In the genomic region with DNA sequence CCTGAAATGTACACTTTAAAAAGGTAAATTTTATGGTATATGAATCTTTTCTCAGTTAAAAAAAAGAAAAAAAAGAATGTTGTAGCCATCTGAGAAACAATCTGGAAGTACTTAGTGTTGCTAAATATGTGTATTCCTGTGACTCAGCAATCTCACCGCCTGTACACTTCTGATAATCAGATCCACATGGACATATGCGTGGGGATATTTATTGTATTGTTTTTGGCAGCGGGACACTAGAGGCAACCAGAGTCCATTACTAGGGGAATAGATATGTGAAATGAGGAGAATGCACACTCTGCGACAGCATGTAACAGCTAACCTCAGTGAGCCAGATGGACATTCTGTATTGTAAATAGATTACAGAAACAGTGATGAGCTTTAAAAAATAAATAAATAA, we compare ENCODE assay signal across 17 cellular contexts.
DNase-seq lines count a peak whose midpoint lies in the region; TF ChIP-seq lines count a peak whose summit lies in the region.
"Had no signal": no experiment of that assay in that cellular context is flagged by ENCODE, and none has a peak within 500 bp of the region (broad histone marks: within the 10 kb centered on the region; RNA-seq: fewer than 3 reads in every experiment).

No MANE protein-coding gene starts in this region.

- no peak overlapping the region for H3K4me2 ChIP-seq in mesenchymal stem cell (ENCODE audit: low read length, poor library complexity, severe bottlenecking)

- H3K36me3 ChIP-seq in brain microvascular endothelial cell (replicated peaks) (no peaks in the 10 kb centered on the region), mesenchymal stem cell (ENCODE audit: control insufficient read depth in 1 of 2, insufficient read depth in 2 of 2, low read depth in 1 of 2, low read length in 2 of 2) (no peaks in the 10 kb centered on the region), sigmoid colon (no peaks in the 10 kb centered on the region)
- H3K36me3 ChIP-seq: uterus had no signal

- no peak overlapping the region for H4K91ac ChIP-seq in mesenchymal stem cell (ENCODE audit: low read length)

- no peak overlapping the region for H2AK5ac ChIP-seq in mesenchymal stem cell (ENCODE audit: low read length, severe bottlenecking)

- DNase-seq in AG08396 (ENCODE audit: low spot score) (peak; percentile 82), LHCN-M2 (ENCODE audit: low read depth) (peak; percentile 79), brain microvascular endothelial cell (peak; percentile 95), mesenchymal stem cell (peak; percentile 62), sigmoid colon (no peak), hypothalamus (lab: John Stamatoyannopoulos, UW) (no peak), NCI-H526 treated with DMSO at 0.1 percent for 48 hours (lab: John Stamatoyannopoulos, UW) (no peak), NCI-H2196 treated with DMSO at 0.1 percent for 48 hours (lab: John Stamatoyannopoulos, UW; ENCODE audit: unreplicated experiment) (no peak)
- DNase-seq: activated CD4-positive, alpha-beta T cell treated with anti-CD3 and anti-CD28 coated beads for 36 hours; activated T-cell treated with anti-CD3 and anti-CD28 coated beads, Interleukin-2, amount 50 U/mL, for 72 hours; CD4-positive, alpha-beta memory T cell; foreskin keratinocyte; kidney; NCI-H146; NCI-H82; stimulated activated CD4-positive, alpha-beta T cell treated with anti-CD3 and anti-CD28 coated beads, Interleukin-15, amount 100 ng/mL, for 24 hours; uterus had no signal

- no peak overlapping the region for H3K18ac ChIP-seq in mesenchymal stem cell (ENCODE audit: low read depth in 1 of 2, low read length in 2 of 2)

- no peak overlapping the region for H2BK5ac ChIP-seq in mesenchymal stem cell (ENCODE audit: low read depth, low read length, poor library complexity, severe bottlenecking)

- H3K9me3 ChIP-seq in mesenchymal stem cell (ENCODE audit: control insufficient read depth, low read length), result no peaks in the 10 kb centered on the region
- no peaks in the 10 kb centered on the region for H3K9me3 ChIP-seq in sigmoid colon
- H3K9me3 ChIP-seq: uterus had no signal

- no peak overlapping the region for H3K4ac ChIP-seq in mesenchymal stem cell (ENCODE audit: low read depth in 1 of 2, low read length in 2 of 2)

- no peak overlapping the region for H2BK15ac ChIP-seq in mesenchymal stem cell (ENCODE audit: low read depth, poor library complexity, severe bottlenecking)

- H3K27ac ChIP-seq in brain microvascular endothelial cell (peak overlapping the region; percentile 22), mesenchymal stem cell (ENCODE audit: low read length, poor library complexity, severe bottlenecking) (no peak overlapping the region), sigmoid colon (no peak overlapping the region)
- H3K27ac ChIP-seq: foreskin keratinocyte, uterus had no signal

- H3K23ac ChIP-seq in mesenchymal stem cell (ENCODE audit: low read length in 2 of 2), result no peak overlapping the region

- no peak overlapping the region for H2BK12ac ChIP-seq in mesenchymal stem cell (ENCODE audit: low read length in 2 of 2)

- no peak for TF ChIP-seq EP300 in sigmoid colon (IDR thresholded peaks at IDR 0.05)

- no peak overlapping the region for H4K8ac ChIP-seq in mesenchymal stem cell (ENCODE audit: low read length)

- peak overlapping the region; percentile 75 for H3K9ac ChIP-seq in mesenchymal stem cell (ENCODE audit: low read length)

- no peak for TF ChIP-seq POLR2A in sigmoid colon (IDR thresholded peaks at IDR 0.05)

- no peaks in the 10 kb centered on the region for H3K4me1 ChIP-seq in mesenchymal stem cell (ENCODE audit: control insufficient read depth, insufficient read depth, low read depth, low read length)
- H3K4me1 ChIP-seq in sigmoid colon, result no peaks in the 10 kb centered on the region
- H3K4me1 ChIP-seq: uterus had no signal

- H3K79me1 ChIP-seq in mesenchymal stem cell (replicated peaks; ENCODE audit: low read length, poor library complexity, severe bottlenecking), result no peaks in the 10 kb centered on the region

- no peak overlapping the region for H3K4me3 ChIP-seq in brain microvascular endothelial cell (ENCODE audit: low read depth, low read length)
- H3K4me3 ChIP-seq in mesenchymal stem cell (ENCODE audit: insufficient read depth in 1 of 2, low read depth in 1 of 2, low read length in 2 of 2), result no peak overlapping the region
- no peak overlapping the region for H3K4me3 ChIP-seq in sigmoid colon
- H3K4me3 ChIP-seq: uterus had no signal

- intact Hi-C loops in sigmoid colon (cut with DNase I), result no loop called here

- WGBS in mesenchymal stem cell, result 64% methylated on average over 4 of the region's 4 CpGs
- 52 to 70% methylated on average over 4 of the region's 4 CpGs for WGBS in sigmoid colon, 2 donors

- no peak overlapping the region for H2AFZ ChIP-seq in mesenchymal stem cell (ENCODE audit: low read depth, low read length)

- H3K27me3 ChIP-seq in brain microvascular endothelial cell (replicated peaks), result no peaks in the 10 kb centered on the region
- H3K27me3 ChIP-seq in mesenchymal stem cell (ENCODE audit: control insufficient read depth in 1 of 2, insufficient read depth in 1 of 2, low read length in 2 of 2), result no peaks in the 10 kb centered on the region
- no peaks in the 10 kb centered on the region for H3K27me3 ChIP-seq in sigmoid colon
- H3K27me3 ChIP-seq: foreskin keratinocyte, uterus had no signal

- TF ChIP-seq CTCF in brain microvascular endothelial cell (IDR thresholded peaks at IDR 0.05; ENCODE audit: low read depth, low read length, missing control alignments) (no peak), sigmoid colon (IDR thresholded peaks at IDR 0.05) (no peak)

- in situ Hi-C loops in brain microvascular endothelial cell (cut with HindIII; ENCODE audit: low pct_ligation_motif_present, low sequenced_read_pairs), result no loop called here

- no peak overlapping the region for H2BK120ac ChIP-seq in mesenchymal stem cell (ENCODE audit: low read depth, low read length)

- no peak overlapping the region for H3K14ac ChIP-seq in mesenchymal stem cell (ENCODE audit: low read length in 2 of 2)

Comparison
In these comparisons a context has a peak if more than half of its experiments do, and no peak if none do; other contexts are left out.
1. DNase-seq: peak in AG08396 (single experiment), LHCN-M2 (single experiment), brain microvascular endothelial cell (single experiment) and mesenchymal stem cell (single experiment); none in sigmoid colon (single experiment), hypothalamus (0 of 51), NCI-H526 treated with DMSO at 0.1 percent for 48 hours (single experiment) and NCI-H2196 treated with DMSO at 0.1 percent for 48 hours (single experiment).